ENCODE assay signal across 11 cellular contexts in the genomic region with DNA sequence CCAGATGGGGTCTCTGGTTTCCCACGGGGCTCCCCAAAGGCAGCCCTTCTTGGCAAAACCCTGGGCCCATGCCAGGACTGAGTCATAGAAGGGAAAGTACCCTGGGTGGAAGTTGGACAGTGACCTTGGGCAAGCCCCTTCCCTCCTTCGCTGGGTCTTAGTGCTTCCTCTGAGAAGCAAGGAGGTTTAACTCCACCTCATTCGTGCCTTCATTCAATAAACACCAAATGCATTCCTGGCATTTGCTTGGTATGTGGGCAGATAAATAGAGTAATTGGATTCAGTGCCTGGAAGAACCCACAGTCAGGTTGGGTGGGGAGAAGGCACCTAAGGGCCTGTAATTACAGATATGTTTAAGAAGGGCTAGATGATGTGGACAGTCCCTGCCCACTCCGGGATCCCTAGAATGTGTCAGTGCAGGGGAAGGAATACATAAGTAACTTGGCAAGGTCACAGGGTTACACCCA. TPM values are rescaled to one million over a fixed set of nuclear protein-coding genes. Genes with fewer than 3 reads are reported as not detected.
A peak's percentile ranks its signal among the peaks of the same experiment; 100 is the strongest.
DNase-seq lines count a peak whose midpoint lies in the region; ATAC-seq and TF ChIP-seq lines count a peak whose summit lies in the region.
"Had no signal": no experiment of that assay in that cellular context is flagged by ENCODE, and none has a peak within 500 bp of the region (broad histone marks: within the 10 kb centered on the region; RNA-seq: fewer than 3 reads in every experiment).

No MANE protein-coding gene starts in this region.

- peak overlapping the region; percentile 73 for H3K27ac ChIP-seq in RWPE1
- peak overlapping the region; percentile 82 to 94 for H3K27ac ChIP-seq in esophagus (ENCODE audit: low read depth in 2 of 2, low read length in 1 of 2)
- H3K27ac ChIP-seq in skin epidermis = peak overlapping the region in 16 of 21 experiments; percentile 19 to 85 (median 76)

- DNase-seq in RWPE1 (ENCODE audit: low spot score) = peak; percentile 54
- no peak for DNase-seq in WTC11 (ENCODE audit: low spot score)
- DNase-seq in NCI-H345 treated with DMSO at 0.1 percent for 48 hours (lab: John Stamatoyannopoulos, UW; ENCODE audit: unreplicated experiment) = no peak
- no peak for DNase-seq in NCI-H2171 (lab: John Stamatoyannopoulos, UW)
- DNase-seq: activated naive CD4-positive, alpha-beta T cell treated with Interleukin-2 at 50 U/mL for 16 hours; NCI-H774 had no signal

- no peak overlapping the region for H3K27ac Mint-ChIP-seq in WTC11

- POLR2A ChIA-PET in RWPE1 (lab: Yijun Ruan, JAX; ENCODE audit: low non-redundant PET) (interaction anchor here (0.9 to 1.4 kb wide), 4 partner anchors 36 to 51 kb away, joined by 3 to 6 read pairs (median 4); partner anchors contain the start of gene CITED4), WTC11 (lab: Charles Lee) (no interaction called here)

- H3K27me3 Mint-ChIP-seq in WTC11 (ENCODE audit: low read depth) = peaks cover 10% of the 10 kb centered on the region

- H3K4me3 ChIP-seq in esophagus (ENCODE audit: low read depth in 1 of 2, low read length in 2 of 2) (no peak overlapping the region), skin epidermis (no peak overlapping the region)
- H3K4me3 ChIP-seq: lung had no signal

- H3K27me3 ChIP-seq in esophagus (ENCODE audit: control insufficient read depth in 1 of 2, insufficient read depth in 2 of 2, low read length in 2 of 2) = no peaks in the 10 kb centered on the region

- no peaks in the 10 kb centered on the region for H3K36me3 ChIP-seq in esophagus (ENCODE audit: control insufficient read depth in 2 of 2, insufficient read depth in 2 of 2, low read length in 1 of 2)

- H3K36me3 Mint-ChIP-seq in WTC11 = peaks cover 18% of the 10 kb centered on the region

- 33 to 47% methylated on average over 4 of the region's 4 CpGs for WGBS in esophagus, 2 donors

- CTCF ChIA-PET in RWPE1 (lab: Yijun Ruan, JAX) (interaction anchor here (0.6 to 0.8 kb wide), 3 partner anchors 50 to 203 kb away, joined by 3 to 4 read pairs (median 3); no protein-coding TSS in a partner anchor), WTC11 (lab: Charles Lee) (no interaction called here)

- ATAC-seq in GM19023 (IDR thresholded peaks at IDR 0.05; ENCODE audit: unreplicated experiment) = peak; percentile 48
- ATAC-seq in WTC11 = no peak
- ATAC-seq in HG03571 (IDR thresholded peaks at IDR 0.05; ENCODE audit: unreplicated experiment) = no peak

- TF ChIP-seq CTCF in RWPE1 (conservative IDR thresholded peaks at IDR 0.05; ENCODE audit: low read depth) (no peak), WTC11 (IDR thresholded peaks at IDR 0.05) (no peak)

- H3K4me1 Mint-ChIP-seq in WTC11 = peaks cover 18% of the 10 kb centered on the region

- no peak overlapping the region for H3K4me3 Mint-ChIP-seq in WTC11

- H3K9me3 ChIP-seq in esophagus (ENCODE audit: control insufficient read depth in 2 of 2, insufficient read depth in 1 of 2, low read depth in 1 of 2, low read length in 1 of 2) = peaks cover 3 to 5% of the 10 kb centered on the region in 2 donors

- peaks cover 0 to 17% of the 10 kb centered on the region in 2 donors for H3K4me1 ChIP-seq in esophagus (ENCODE audit: control insufficient read depth in 2 of 2, insufficient read depth in 2 of 2, low read length in 1 of 2)

- H3K9me3 Mint-ChIP-seq in WTC11 = peaks cover 25% of the 10 kb centered on the region

TF ChIP-seq in WTC11, 78 proteins besides CTCF, POLR2A, EP300 and RAD21:
- no peak for TF ChIP-seq ZNF121 (CRISPR knock-in tag; IDR thresholded peaks at IDR 0.05)
- TF ChIP-seq ATF1 (CRISPR knock-in tag; IDR thresholded peaks at IDR 0.05) = no peak
- no peak for TF ChIP-seq USF1 (CRISPR knock-in tag; IDR thresholded peaks at IDR 0.05)
- TF ChIP-seq JAZF1 (CRISPR knock-in tag; IDR thresholded peaks at IDR 0.05) = no peak
- TF ChIP-seq, protein P1, sequence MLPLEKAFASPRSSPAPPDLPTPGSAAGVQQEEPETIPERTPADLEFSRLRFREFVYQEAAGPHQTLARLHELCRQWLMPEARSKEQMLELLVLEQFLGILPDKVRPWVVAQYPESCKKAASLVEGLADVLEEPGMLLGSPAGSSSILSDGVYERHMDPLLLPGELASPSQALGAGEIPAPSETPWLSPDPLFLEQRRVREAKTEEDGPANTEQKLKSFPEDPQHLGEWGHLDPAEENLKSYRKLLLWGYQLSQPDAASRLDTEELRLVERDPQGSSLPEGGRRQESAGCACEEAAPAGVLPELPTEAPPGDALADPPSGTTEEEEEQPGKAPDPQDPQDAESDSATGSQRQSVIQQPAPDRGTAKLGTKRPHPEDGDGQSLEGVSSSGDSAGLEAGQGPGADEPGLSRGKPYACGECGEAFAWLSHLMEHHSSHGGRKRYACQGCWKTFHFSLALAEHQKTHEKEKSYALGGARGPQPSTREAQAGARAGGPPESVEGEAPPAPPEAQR (CRISPR knock-in tag; IDR thresholded peaks at IDR 0.05) = no peak
- TF ChIP-seq JUN (CRISPR knock-in tag; IDR thresholded peaks at IDR 0.05) = no peak
- no peak for TF ChIP-seq SMAD4 (CRISPR knock-in tag; IDR thresholded peaks at IDR 0.05)
- no peak for TF ChIP-seq ZNF138 (CRISPR knock-in tag; conservative IDR thresholded peaks at IDR 0.05)
- no peak for TF ChIP-seq NR2C2 (CRISPR knock-in tag; IDR thresholded peaks at IDR 0.05)
- TF ChIP-seq ETV6 (CRISPR knock-in tag; IDR thresholded peaks at IDR 0.05) = no peak
- no peak for TF ChIP-seq USF2 (CRISPR knock-in tag; IDR thresholded peaks at IDR 0.05)
- TF ChIP-seq PRRX2 (CRISPR knock-in tag; IDR thresholded peaks at IDR 0.05) = no peak
- TF ChIP-seq, protein P2, sequence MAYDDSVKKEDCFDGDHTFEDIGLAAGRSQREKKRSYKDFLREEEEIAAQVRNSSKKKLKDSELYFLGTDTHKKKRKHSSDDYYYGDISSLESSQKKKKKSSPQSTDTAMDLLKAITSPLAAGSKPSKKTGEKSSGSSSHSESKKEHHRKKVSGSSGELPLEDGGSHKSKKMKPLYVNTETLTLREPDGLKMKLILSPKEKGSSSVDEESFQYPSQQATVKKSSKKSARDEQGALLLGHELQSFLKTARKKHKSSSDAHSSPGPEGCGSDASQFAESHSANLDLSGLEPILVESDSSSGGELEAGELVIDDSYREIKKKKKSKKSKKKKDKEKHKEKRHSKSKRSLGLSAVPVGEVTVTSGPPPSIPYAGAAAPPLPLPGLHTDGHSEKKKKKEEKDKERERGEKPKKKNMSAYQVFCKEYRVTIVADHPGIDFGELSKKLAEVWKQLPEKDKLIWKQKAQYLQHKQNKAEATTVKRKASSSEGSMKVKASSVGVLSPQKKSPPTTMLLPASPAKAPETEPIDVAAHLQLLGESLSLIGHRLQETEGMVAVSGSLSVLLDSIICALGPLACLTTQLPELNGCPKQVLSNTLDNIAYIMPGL (CRISPR knock-in tag; IDR thresholded peaks at IDR 0.05) = no peak
- TF ChIP-seq ESRRA (CRISPR knock-in tag; IDR thresholded peaks at IDR 0.05; ENCODE audit: borderline replicate concordance) = no peak
- no peak for TF ChIP-seq ZNF416 (CRISPR knock-in tag; IDR thresholded peaks at IDR 0.05)

RNA-seq across cellular contexts. Expression of gene CITED4, which starts 36.3 kb away (rescaled TPM):
- 10 to 100 TPM; 11.7 to 21.8 TPM for polyA plus RNA-seq in esophagus
- total RNA-seq in WTC11 (2021) = 22.3 to 24.6 TPM (median 23.9 TPM) in 3 replicates
